1 cellular context compared by ENCODE assay signal in the genomic region with DNA sequence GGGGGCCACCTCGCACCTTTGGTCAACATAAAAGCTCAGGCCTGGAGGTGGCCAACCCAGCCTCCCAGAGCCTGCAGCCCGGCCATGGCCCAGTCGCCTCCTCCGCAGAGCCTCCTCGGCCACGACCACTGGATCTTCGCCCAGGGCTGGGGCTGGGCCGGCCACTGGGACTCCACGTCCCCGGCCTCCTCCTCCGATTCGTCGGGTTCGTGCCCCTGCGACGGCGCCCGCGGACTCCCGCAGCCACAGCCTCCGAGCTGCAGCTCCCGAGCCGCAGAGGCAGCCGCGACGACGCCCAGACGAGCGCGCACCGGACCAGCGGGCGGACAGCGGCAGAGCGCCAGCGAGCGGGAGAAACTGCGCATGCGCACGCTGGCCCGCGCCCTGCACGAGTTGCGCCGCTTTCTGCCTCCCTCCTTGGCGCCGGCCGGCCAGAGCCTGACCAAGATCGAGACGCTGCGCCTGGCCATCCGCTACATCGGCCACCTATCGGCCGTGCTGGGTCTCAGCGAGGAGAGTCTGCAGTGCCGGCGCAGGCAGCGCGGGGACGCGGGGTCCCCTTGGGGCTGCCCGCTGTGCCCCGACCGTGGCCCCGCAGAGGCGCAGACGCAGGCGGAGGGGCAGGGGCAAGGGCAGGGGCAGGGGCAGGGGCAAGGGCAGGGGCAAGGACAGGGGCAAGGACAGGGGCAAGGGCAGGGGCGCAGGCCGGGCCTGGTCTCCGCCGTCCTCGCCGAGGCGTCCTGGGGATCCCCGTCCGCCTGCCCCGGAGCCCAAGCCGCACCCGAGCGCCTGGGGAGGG.
TF ChIP-seq lines count a peak whose summit lies in the region.

A gene with protein sequence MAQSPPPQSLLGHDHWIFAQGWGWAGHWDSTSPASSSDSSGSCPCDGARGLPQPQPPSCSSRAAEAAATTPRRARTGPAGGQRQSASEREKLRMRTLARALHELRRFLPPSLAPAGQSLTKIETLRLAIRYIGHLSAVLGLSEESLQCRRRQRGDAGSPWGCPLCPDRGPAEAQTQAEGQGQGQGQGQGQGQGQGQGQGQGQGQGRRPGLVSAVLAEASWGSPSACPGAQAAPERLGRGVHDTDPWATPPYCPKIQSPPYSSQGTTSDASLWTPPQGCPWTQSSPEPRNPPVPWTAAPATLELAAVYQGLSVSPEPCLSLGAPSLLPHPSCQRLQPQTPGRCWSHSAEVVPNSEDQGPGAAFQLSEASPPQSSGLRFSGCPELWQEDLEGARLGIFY (plus strand): TSS at position 59 of the 799 bp plus-strand sequence. CDS start 26 bp downstream, at position 85.

TF ChIP-seq in HepG2, 621 proteins besides CTCF, POLR2A, EP300 and RAD21 (continued from another document and continues in another):
- TF ChIP-seq, protein P1, sequence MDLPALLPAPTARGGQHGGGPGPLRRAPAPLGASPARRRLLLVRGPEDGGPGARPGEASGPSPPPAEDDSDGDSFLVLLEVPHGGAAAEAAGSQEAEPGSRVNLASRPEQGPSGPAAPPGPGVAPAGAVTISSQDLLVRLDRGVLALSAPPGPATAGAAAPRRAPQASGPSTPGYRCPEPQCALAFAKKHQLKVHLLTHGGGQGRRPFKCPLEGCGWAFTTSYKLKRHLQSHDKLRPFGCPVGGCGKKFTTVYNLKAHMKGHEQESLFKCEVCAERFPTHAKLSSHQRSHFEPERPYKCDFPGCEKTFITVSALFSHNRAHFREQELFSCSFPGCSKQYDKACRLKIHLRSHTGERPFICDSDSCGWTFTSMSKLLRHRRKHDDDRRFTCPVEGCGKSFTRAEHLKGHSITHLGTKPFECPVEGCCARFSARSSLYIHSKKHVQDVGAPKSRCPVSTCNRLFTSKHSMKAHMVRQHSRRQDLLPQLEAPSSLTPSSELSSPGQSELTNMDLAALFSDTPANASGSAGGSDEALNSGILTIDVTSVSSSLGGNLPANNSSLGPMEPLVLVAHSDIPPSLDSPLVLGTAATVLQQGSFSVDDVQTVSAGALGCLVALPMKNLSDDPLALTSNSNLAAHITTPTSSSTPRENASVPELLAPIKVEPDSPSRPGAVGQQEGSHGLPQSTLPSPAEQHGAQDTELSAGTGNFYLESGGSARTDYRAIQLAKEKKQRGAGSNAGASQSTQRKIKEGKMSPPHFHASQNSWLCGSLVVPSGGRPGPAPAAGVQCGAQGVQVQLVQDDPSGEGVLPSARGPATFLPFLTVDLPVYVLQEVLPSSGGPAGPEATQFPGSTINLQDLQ (CRISPR knock-in tag; IDR thresholded peaks at IDR 0.05), result 0 out of 2 replicates have a peak, but pooled peaks have one; percentile 52
- TF ChIP-seq, protein P2, sequence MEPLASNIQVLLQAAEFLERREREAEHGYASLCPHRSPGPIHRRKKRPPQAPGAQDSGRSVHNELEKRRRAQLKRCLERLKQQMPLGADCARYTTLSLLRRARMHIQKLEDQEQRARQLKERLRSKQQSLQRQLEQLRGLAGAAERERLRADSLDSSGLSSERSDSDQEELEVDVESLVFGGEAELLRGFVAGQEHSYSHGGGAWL (CRISPR knock-in tag; IDR thresholded peaks at IDR 0.05), result peak; percentile 91
- TF ChIP-seq ZNF205 (CRISPR knock-in tag; IDR thresholded peaks at IDR 0.05) (peak; percentile 67; the same call in 1 of the 2 replicates), ISL2 (CRISPR knock-in tag; IDR thresholded peaks at IDR 0.05) (peak; percentile 41; the same call in 1 of the 2 replicates), CBX1 (IDR thresholded peaks at IDR 0.05; ENCODE audit: low read depth) (peak; percentile 83), STAG1 (CRISPR knock-in tag; IDR thresholded peaks at IDR 0.05) (peak; percentile 32), HNF4G (IDR thresholded peaks at IDR 0.05; ENCODE audit: borderline replicate concordance, low read depth, low read length) (no peak), HNF4G (CRISPR knock-in tag; IDR thresholded peaks at IDR 0.05; ENCODE audit: borderline replicate concordance, low read depth) (0 out of 2 replicates have a peak, but pooled peaks have one; percentile 16), MXD4 (CRISPR knock-in tag; IDR thresholded peaks at IDR 0.05) (no peak), HNRNPL (IDR thresholded peaks at IDR 0.05; ENCODE audit: low read depth, low read length) (0 out of 2 replicates have a peak, but pooled peaks have one; percentile 20), THAP11 (CRISPR knock-in tag; IDR thresholded peaks at IDR 0.05) (peak; percentile 32; the same call in 1 of the 2 replicates), ZNF432 (CRISPR knock-in tag; IDR thresholded peaks at IDR 0.05; ENCODE audit: borderline replicate concordance) (no peak), NFYC (CRISPR knock-in tag; IDR thresholded peaks at IDR 0.05) (0 out of 2 replicates have a peak, but pooled peaks have one; percentile 39), SATB2 (CRISPR knock-in tag; IDR thresholded peaks at IDR 0.05) (no peak), ZBTB21 (CRISPR knock-in tag; IDR thresholded peaks at IDR 0.05) (no peak), TBX2 (CRISPR knock-in tag; IDR thresholded peaks at IDR 0.05; ENCODE audit: borderline replicate concordance) (peak; percentile 86; the same call in 1 of the 2 replicates), TCF12 (IDR thresholded peaks at IDR 0.05) (no peak), TCF12 (CRISPR knock-in tag; IDR thresholded peaks at IDR 0.05) (peak; percentile 26; the same call in 1 of the 2 replicates), NR2C2 (CRISPR knock-in tag; IDR thresholded peaks at IDR 0.05; ENCODE audit: borderline replicate concordance) (no peak), POLR2G (IDR thresholded peaks at IDR 0.05; ENCODE audit: low read depth, low read length) (0 out of 2 replicates have a peak, but pooled peaks have one; percentile 27), ARNTL (CRISPR knock-in tag; IDR thresholded peaks at IDR 0.05) (peak; percentile 42; the same call in 1 of the 2 replicates)
- TF ChIP-seq, protein P3, sequence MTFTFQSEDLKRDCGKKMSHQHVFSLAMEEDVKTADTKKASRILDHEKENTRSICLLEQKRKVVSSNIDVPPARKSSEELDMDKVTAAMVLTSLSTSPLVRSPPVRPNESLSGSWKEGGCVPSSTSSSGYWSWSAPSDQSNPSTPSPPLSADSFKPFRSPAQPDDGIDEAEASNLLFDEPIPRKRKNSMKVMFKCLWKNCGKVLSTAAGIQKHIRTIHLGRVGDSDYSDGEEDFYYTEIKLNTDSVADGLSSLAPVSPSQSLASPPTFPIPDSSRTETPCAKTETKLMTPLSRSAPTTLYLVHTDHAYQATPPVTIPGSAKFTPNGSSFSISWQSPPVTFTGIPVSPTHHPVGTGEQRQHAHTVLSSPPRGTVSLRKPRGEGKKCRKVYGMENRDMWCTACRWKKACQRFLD (CRISPR knock-in tag; IDR thresholded peaks at IDR 0.05; ENCODE audit: borderline replicate concordance), result 0 out of 2 replicates have a peak, but pooled peaks have one; percentile 35
- TF ChIP-seq, protein P4, sequence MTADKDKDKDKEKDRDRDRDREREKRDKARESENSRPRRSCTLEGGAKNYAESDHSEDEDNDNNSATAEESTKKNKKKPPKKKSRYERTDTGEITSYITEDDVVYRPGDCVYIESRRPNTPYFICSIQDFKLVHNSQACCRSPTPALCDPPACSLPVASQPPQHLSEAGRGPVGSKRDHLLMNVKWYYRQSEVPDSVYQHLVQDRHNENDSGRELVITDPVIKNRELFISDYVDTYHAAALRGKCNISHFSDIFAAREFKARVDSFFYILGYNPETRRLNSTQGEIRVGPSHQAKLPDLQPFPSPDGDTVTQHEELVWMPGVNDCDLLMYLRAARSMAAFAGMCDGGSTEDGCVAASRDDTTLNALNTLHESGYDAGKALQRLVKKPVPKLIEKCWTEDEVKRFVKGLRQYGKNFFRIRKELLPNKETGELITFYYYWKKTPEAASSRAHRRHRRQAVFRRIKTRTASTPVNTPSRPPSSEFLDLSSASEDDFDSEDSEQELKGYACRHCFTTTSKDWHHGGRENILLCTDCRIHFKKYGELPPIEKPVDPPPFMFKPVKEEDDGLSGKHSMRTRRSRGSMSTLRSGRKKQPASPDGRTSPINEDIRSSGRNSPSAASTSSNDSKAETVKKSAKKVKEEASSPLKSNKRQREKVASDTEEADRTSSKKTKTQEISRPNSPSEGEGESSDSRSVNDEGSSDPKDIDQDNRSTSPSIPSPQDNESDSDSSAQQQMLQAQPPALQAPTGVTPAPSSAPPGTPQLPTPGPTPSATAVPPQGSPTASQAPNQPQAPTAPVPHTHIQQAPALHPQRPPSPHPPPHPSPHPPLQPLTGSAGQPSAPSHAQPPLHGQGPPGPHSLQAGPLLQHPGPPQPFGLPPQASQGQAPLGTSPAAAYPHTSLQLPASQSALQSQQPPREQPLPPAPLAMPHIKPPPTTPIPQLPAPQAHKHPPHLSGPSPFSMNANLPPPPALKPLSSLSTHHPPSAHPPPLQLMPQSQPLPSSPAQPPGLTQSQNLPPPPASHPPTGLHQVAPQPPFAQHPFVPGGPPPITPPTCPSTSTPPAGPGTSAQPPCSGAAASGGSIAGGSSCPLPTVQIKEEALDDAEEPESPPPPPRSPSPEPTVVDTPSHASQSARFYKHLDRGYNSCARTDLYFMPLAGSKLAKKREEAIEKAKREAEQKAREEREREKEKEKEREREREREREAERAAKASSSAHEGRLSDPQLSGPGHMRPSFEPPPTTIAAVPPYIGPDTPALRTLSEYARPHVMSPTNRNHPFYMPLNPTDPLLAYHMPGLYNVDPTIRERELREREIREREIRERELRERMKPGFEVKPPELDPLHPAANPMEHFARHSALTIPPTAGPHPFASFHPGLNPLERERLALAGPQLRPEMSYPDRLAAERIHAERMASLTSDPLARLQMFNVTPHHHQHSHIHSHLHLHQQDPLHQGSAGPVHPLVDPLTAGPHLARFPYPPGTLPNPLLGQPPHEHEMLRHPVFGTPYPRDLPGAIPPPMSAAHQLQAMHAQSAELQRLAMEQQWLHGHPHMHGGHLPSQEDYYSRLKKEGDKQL (CRISPR knock-in tag; IDR thresholded peaks at IDR 0.05; ENCODE audit: low read depth), result peak; percentile 43; the same call in 1 of the 2 replicates
- TF ChIP-seq, protein P5, sequence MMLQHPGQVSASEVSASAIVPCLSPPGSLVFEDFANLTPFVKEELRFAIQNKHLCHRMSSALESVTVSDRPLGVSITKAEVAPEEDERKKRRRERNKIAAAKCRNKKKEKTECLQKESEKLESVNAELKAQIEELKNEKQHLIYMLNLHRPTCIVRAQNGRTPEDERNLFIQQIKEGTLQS (CRISPR knock-in tag; IDR thresholded peaks at IDR 0.05), result 0 out of 2 replicates have a peak, but pooled peaks have one; percentile 32
- TF ChIP-seq, protein P6, sequence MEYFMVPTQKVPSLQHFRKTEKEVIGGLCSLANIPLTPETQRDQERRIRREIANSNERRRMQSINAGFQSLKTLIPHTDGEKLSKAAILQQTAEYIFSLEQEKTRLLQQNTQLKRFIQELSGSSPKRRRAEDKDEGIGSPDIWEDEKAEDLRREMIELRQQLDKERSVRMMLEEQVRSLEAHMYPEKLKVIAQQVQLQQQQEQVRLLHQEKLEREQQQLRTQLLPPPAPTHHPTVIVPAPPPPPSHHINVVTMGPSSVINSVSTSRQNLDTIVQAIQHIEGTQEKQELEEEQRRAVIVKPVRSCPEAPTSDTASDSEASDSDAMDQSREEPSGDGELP (IDR thresholded peaks at IDR 0.05; ENCODE audit: borderline replicate concordance, low read depth), result peak; percentile 9; the same call in 1 of the 2 replicates
- TF ChIP-seq, protein P7, sequence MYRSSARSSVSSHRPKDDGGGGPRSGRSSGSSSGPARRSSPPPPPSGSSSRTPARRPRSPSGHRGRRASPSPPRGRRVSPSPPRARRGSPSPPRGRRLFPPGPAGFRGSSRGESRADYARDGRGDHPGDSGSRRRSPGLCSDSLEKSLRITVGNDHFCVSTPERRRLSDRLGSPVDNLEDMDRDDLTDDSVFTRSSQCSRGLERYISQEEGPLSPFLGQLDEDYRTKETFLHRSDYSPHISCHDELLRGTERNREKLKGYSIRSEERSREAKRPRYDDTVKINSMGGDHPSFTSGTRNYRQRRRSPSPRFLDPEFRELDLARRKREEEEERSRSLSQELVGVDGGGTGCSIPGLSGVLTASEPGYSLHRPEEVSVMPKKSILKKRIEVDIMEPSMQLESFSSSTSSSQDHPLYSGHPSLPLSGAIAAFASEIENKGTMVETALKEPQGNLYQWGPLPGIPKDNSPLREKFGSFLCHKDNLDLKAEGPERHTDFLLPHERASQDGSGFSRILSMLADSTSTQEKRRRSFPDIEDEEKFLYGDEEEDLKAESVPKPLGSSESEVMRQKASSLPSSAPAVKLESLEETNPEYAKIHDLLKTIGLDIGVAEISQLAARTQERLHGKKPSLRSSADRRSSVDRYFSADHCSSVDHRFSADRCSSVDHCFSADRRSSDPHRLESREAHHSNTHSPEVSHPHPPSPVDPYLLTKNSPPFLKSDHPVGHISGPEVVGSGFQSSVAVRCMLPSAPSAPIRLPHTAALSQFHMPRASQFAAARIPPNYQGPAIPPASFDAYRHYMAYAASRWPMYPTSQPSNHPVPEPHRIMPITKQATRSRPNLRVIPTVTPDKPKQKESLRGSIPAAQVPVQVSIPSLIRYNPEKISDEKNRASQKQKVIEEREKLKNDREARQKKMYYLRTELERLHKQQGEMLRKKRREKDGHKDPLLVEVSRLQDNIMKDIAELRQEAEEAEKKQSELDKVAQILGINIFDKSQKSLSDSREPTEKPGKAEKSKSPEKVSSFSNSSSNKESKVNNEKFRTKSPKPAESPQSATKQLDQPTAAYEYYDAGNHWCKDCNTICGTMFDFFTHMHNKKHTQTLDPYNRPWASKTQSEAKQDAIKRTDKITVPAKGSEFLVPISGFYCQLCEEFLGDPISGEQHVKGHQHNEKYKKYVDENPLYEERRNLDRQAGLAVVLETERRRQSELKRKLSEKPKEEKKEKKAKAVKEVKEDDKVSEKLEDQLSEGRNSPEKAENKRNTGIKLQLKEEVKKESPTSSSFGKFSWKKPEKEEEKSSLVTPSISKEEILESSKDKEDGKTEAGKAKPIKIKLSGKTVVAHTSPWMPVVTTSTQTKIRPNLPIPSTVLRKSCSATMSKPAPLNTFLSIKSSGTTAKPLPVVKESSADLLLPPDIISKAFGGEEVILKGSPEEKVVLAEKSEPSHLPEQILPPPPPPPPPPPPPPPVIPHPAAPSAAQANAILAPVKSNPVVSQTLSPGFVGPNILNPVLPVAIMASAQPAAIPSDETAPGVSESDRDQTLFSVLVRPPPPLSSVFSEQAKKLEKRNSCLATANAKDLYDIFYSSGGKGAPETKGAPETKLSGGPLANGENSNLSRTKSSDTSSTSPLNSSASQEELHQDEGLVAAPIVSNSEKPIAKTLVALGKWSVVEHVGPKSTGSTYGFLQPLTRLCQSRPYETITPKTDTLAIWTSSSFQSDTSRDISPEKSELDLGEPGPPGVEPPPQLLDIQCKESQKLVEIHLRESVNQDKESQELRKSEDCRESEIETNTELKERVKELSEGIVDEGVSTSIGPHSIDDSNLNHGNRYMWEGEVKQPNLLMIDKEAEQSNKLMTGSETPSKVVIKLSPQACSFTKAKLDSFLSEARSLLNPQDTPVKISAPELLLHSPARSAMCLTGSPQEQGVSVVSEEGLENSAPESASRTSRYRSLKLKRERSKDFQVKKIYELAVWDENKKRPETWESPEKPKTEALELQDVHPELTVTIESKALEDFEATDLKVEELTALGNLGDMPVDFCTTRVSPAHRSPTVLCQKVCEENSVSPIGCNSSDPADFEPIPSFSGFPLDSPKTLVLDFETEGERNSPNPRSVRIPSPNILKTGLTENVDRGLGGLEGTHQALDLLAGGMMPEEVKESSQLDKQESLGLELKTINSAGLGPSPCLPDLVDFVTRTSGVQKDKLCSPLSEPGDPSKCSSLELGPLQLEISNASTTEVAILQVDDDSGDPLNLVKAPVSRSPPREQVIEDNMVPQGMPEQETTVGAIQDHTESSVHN (CRISPR knock-in tag; IDR thresholded peaks at IDR 0.05), result 0 out of 2 replicates have a peak, but pooled peaks have one; percentile 40
